ENCODE assay signal across 9 cellular contexts in the genomic region with DNA sequence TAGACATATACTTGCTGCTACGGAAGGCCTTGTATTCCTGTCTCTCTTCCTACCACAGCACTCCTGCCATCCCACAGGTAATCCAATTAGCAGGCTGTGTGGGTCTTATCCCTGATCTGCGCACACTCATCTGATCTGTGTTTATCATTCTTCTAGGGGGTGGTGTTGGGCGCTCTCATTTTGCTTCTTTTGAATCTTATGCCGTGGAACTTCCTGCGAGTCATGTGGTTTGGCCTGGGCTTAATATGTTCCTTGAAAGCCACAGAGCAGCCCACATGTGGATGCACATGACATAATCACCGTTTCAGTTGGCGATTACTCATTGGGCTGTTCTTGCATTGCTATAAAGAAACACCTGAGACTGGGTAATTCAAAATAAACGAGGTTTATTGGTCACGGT. TPM values are rescaled to one million over a fixed set of nuclear protein-coding genes. Genes with fewer than 3 reads are reported as not detected.
DNase-seq lines count a peak whose midpoint lies in the region; ATAC-seq and TF ChIP-seq lines count a peak whose summit lies in the region.
"Had no signal": no experiment of that assay in that cellular context is flagged by ENCODE, and none has a peak within 500 bp of the region (broad histone marks: within the 10 kb centered on the region; RNA-seq: fewer than 3 reads in every experiment).

No MANE protein-coding gene starts in this region.

- no peaks in the 10 kb centered on the region for H3K27me3 ChIP-seq in PC-9 (ENCODE audit: insufficient read depth, low read depth)

- no peaks in the 10 kb centered on the region for H3K36me3 ChIP-seq in PC-9 (ENCODE audit: low read depth)

- no peaks in the 10 kb centered on the region for H3K4me1 ChIP-seq in PC-9 (replicated peaks; ENCODE audit: insufficient read depth)

- DNase-seq in GM20000 (ENCODE audit: low spot score): peak; percentile 67
- DNase-seq in central memory CD4-positive, alpha-beta T cell: peak; percentile 80
- DNase-seq in stimulated activated CD4-positive, alpha-beta T cell treated with anti-CD3 and anti-CD28 coated beads, Interleukin-4, amount 100 ng/mL, for 1 hour: peak; percentile 64
- no peak for DNase-seq in PC-9
- DNase-seq: SHP77 had no signal

- intact Hi-C loops in PC-9 (cut with micrococcal nuclease; ENCODE audit: unreplicated experiment): no loop called here

- CTCF ChIA-PET in PC-9 (lab: Charles Lee): no interaction called here

- no peaks in the 10 kb centered on the region for H3K9me2 ChIP-seq in PC-9 (ENCODE audit: insufficient read depth)

- TF ChIP-seq CTCF in GM20000 (IDR thresholded peaks at IDR 0.05; ENCODE audit: extremely low read depth, missing control alignments) (no peak), PC-9 (conservative IDR thresholded peaks at IDR 0.05) (no peak)

- H3K9me3 ChIP-seq in PC-9 (ENCODE audit: insufficient read depth, low read depth): no peaks in the 10 kb centered on the region

- peaks cover 5% of the 10 kb centered on the region; the same call in 1 of the 2 replicates for H3F3A ChIP-seq in PC-9 (ENCODE audit: insufficient read depth, low read depth)

- no TSS peak for BruUV-seq in PC-9 (replicated peaks; lab: Mats Ljungman, UMichigan)

- peak; percentile 63 to 67 for ATAC-seq in activated CD4-positive, CD25-positive, alpha-beta regulatory T cell treated with anti-CD3 and anti-CD28 coated beads, Interleukin-2, amount 50 U/mL, for 24 hours
- ATAC-seq in HG02938 (IDR thresholded peaks at IDR 0.05; ENCODE audit: unreplicated experiment): no peak
- no peak for ATAC-seq in GM19452 (IDR thresholded peaks at IDR 0.05; ENCODE audit: unreplicated experiment)
- ATAC-seq in GM18907 (IDR thresholded peaks at IDR 0.05; ENCODE audit: unreplicated experiment): no peak

- no peak overlapping the region for H3K4me3 ChIP-seq in PC-9

- H2AFZ ChIP-seq in PC-9: no peak overlapping the region

- peaks cover 14% of the 10 kb centered on the region for H3K79me2 ChIP-seq in PC-9 (ENCODE audit: low read depth)

- H3K27ac ChIP-seq in PC-9: no peak overlapping the region

- H4K20me1 ChIP-seq in PC-9 (ENCODE audit: insufficient read depth): no peaks in the 10 kb centered on the region

- no peak overlapping the region for H3K4me2 ChIP-seq in PC-9

- POLR2A ChIA-PET in PC-9 (lab: Charles Lee; ENCODE audit: unreplicated experiment): interaction anchor here (0.5 kb wide), 1 partner anchor 303 kb away, joined by 3 read pairs; no protein-coding TSS in a partner anchor

RNA-seq across cellular contexts. Expression of gene RASA3, which starts 7.5 kb away (rescaled TPM):
- 9.7 and 10.0 TPM in 2 replicates for total RNA-seq in PC-9 (2021)

RNA-seq across cellular contexts. Expression of gene CFAP97D2, which starts 54.1 kb away (rescaled TPM):
- not detected in 2 replicates for total RNA-seq in PC-9 (2021)

Comparison
In these comparisons a context has a peak if more than half of its experiments do, and no peak if none do; other contexts are left out.
1. DNase-seq: peak in GM20000 (single experiment), central memory CD4-positive, alpha-beta T cell (single experiment) and stimulated activated CD4-positive, alpha-beta T cell treated with anti-CD3 and anti-CD28 coated beads, Interleukin-4, amount 100 ng/mL, for 1 hour (single experiment); none in PC-9 (0 of 2).
2. ATAC-seq: peak in activated CD4-positive, CD25-positive, alpha-beta regulatory T cell treated with anti-CD3 and anti-CD28 coated beads, Interleukin-2, amount 50 U/mL, for 24 hours (2 of 2); none in HG02938 (single experiment), GM19452 (single experiment) and GM18907 (single experiment).